ENCODE assay signal across 18 cellular contexts in the genomic region with DNA sequence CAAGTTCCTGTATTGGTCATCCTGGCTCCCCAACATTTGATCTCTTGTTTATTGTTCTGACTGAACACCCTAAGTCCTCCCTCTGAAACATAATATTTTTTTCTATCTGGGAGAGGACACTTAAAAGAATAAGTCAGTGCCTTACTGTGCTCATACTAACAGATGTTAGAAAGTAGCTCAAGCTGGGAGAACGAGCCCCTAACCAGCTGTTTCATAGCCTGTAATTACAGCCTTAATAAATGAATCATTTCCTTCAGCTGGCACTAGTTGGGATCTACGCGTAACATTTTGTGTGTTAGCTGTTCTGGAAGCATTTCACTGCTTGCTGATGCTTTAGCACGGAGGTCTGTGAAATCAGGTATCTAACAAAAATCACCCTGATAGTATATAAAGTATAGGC.
DNase-seq lines count a peak whose midpoint lies in the region; ATAC-seq and TF ChIP-seq lines count a peak whose summit lies in the region.
"Had no signal": no experiment of that assay in that cellular context is flagged by ENCODE, and none has a peak within 500 bp of the region (broad histone marks: within the 10 kb centered on the region; RNA-seq: fewer than 3 reads in every experiment).

No MANE protein-coding gene starts in this region.

- no peak overlapping the region for H3K4me3 ChIP-seq in epithelial cell of esophagus (ENCODE audit: low read length)
- H3K4me3 ChIP-seq in skeletal muscle cell (ENCODE audit: low read depth, low read length), result no peak overlapping the region
- H3K4me3 ChIP-seq: GM12878, pancreas, transverse colon had no signal

- no peak for TF ChIP-seq CTCF in epithelial cell of esophagus (IDR thresholded peaks at IDR 0.05; ENCODE audit: insufficient read depth, low read depth, low read length, missing control alignments)

- no peak for ATAC-seq in HG03045 (IDR thresholded peaks at IDR 0.05; ENCODE audit: unreplicated experiment)
- ATAC-seq: activated naive CD8-positive, alpha-beta T cell treated with anti-CD3 and anti-CD28 coated beads, Interleukin-2, amount 50 U/mL, for 24 hours; GM12878; pancreas had no signal

- DNase-seq in NCI-H446 treated with DMSO at 0.1 percent for 48 hours (lab: John Stamatoyannopoulos, UW), result peak; percentile 10
- no peak for DNase-seq in NCI-H446 (lab: John Stamatoyannopoulos, UW)
- peak; percentile 50 for DNase-seq in NCI-H2171 treated with DMSO at 0.1 percent for 48 hours (lab: John Stamatoyannopoulos, UW)
- DNase-seq in epithelial cell of esophagus (ENCODE audit: low read depth), result peak; percentile 39
- DNase-seq in skeletal muscle cell (ENCODE audit: low read depth), result peak; percentile 65
- DNase-seq in HuH-7 (ENCODE audit: low spot score), result no peak
- DNase-seq in cerebellar nuclear complex (lab: John Stamatoyannopoulos, UW), result no peak
- DNase-seq: 8988T; activated CD4-positive, CD25-positive, alpha-beta regulatory T cell treated with anti-CD3 and anti-CD28 coated beads, Interleukin-2, amount 50 U/mL, for 72 hours; activated naive CD8-positive, alpha-beta T cell treated with anti-CD3 and anti-CD28 coated beads, Interleukin-2, amount 50 U/mL, for 24 hours; activated T-cell treated with anti-CD3 and anti-CD28 coated beads for 4 hours; effector CD4-positive, alpha-beta T cell; Kasumi-1; NCI-H2107; pancreas; transverse colon had no signal

Comparison
In these comparisons a context has a peak if more than half of its experiments do, and no peak if none do; other contexts are left out.
1. DNase-seq: peak in NCI-H446 treated with DMSO at 0.1 percent for 48 hours (single experiment), NCI-H2171 treated with DMSO at 0.1 percent for 48 hours (single experiment), epithelial cell of esophagus (single experiment) and skeletal muscle cell (single experiment); none in NCI-H446 (0 of 2), HuH-7 (single experiment) and cerebellar nuclear complex (0 of 2).